In the genomic region with DNA sequence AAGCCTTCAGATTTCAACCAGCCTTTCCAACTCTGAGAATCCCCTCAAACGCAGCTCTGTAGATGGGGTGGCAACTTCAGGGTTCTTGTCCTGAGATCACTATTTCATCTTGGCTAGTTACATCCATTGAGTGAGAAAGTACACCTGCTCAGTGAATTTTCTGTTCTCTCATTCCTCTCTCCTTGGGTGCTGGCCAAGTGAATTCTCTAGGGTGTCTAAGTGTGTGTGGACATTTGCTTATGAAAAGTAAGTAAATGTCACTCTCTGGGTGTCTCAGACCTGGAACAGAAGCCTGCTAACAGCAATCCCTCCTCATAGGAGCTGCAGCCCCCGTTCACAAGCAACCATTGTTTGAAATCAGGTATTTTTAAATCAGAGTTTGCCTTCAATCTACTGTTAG, we compare ENCODE assay signal across 13 cellular contexts. TPM values are rescaled to one million over a fixed set of nuclear protein-coding genes. Genes with fewer than 3 reads are reported as not detected.
DNase-seq lines count a peak whose midpoint lies in the region; ATAC-seq and TF ChIP-seq lines count a peak whose summit lies in the region.
"Had no signal": no experiment of that assay in that cellular context is flagged by ENCODE, and none has a peak within 500 bp of the region (broad histone marks: within the 10 kb centered on the region; RNA-seq: fewer than 3 reads in every experiment).

No MANE protein-coding gene starts in this region.

- no peak overlapping the region for H3K4me3 ChIP-seq in BLaER1 treated with 17β-estradiol and CSF1 and Interleukin-3, amounts not matched to agents 10 nM and 100 nM
- H3K4me3 ChIP-seq in Karpas-422 (ENCODE audit: low read length), result peak overlapping the region; percentile 31
- H3K4me3 ChIP-seq in PC-9, result no peak overlapping the region

- intact Hi-C loops in PC-9 (cut with micrococcal nuclease; ENCODE audit: unreplicated experiment), result no loop called here

- H3K9me2 ChIP-seq in Karpas-422 (replicated peaks; ENCODE audit: insufficient read depth, low read length) (no peaks in the 10 kb centered on the region), PC-9 (ENCODE audit: insufficient read depth) (no peaks in the 10 kb centered on the region)

- H3K27ac Mint-ChIP-seq in neural crest cell (ENCODE audit: unreplicated experiment), result no peak overlapping the region
- H3K27ac Mint-ChIP-seq: activated naive CD8-positive, alpha-beta T cell treated with anti-CD3 and anti-CD28 coated beads, Interleukin-2, amount 10 ng/mL, durations not matched to agents 7 days and 5 days; activated T-helper 17 cell treated with anti-CD3 and anti-CD28 coated beads, Interleukin-2, amount 50 U/mL, for 72 hours had no signal

- H3K4me1 ChIP-seq in BLaER1 treated with 17β-estradiol and CSF1 and Interleukin-3, amounts not matched to agents 10 nM and 100 nM, result peaks cover 37 to 51% (median 44%) of the 10 kb centered on the region in 10 experiments
- H3K4me1 ChIP-seq in Karpas-422 (ENCODE audit: low read length) (peaks cover 43% of the 10 kb centered on the region), PC-9 (replicated peaks; ENCODE audit: insufficient read depth) (peaks cover 61% of the 10 kb centered on the region)

- H3K27me3 ChIP-seq in BLaER1 treated with 17β-estradiol and CSF1 and Interleukin-3, amounts not matched to agents 10 nM and 100 nM, result no peaks in the 10 kb centered on the region
- H3K27me3 ChIP-seq in Karpas-422 (ENCODE audit: low read length) (no peaks in the 10 kb centered on the region), PC-9 (ENCODE audit: insufficient read depth, low read depth) (no peaks in the 10 kb centered on the region)

- no peak for ATAC-seq in GM18517 (IDR thresholded peaks at IDR 0.05; ENCODE audit: unreplicated experiment)
- ATAC-seq: activated T-helper 17 cell treated with anti-CD3 and anti-CD28 coated beads, Interleukin-2, amount 50 U/mL, for 72 hours had no signal

- peaks cover 26% of the 10 kb centered on the region for H3K4me1 Mint-ChIP-seq in neural crest cell
- H3K4me1 Mint-ChIP-seq: activated naive CD8-positive, alpha-beta T cell treated with anti-CD3 and anti-CD28 coated beads, Interleukin-2, amount 10 ng/mL, durations not matched to agents 7 days and 5 days; activated T-helper 17 cell treated with anti-CD3 and anti-CD28 coated beads, Interleukin-2, amount 50 U/mL, for 72 hours had no signal

- no peaks in the 10 kb centered on the region for H3K9me3 ChIP-seq in BLaER1 treated with 17β-estradiol and CSF1 and Interleukin-3, amounts not matched to agents 10 nM and 100 nM (replicated peaks in 1 of 11)
- no peaks in the 10 kb centered on the region for H3K9me3 ChIP-seq in Karpas-422 (ENCODE audit: low read length)
- no peaks in the 10 kb centered on the region for H3K9me3 ChIP-seq in PC-9 (ENCODE audit: insufficient read depth, low read depth)

- no peaks in the 10 kb centered on the region for H3K9me3 Mint-ChIP-seq in neural crest cell
- H3K9me3 Mint-ChIP-seq: activated naive CD8-positive, alpha-beta T cell treated with anti-CD3 and anti-CD28 coated beads, Interleukin-2, amount 10 ng/mL, durations not matched to agents 7 days and 5 days; activated T-helper 17 cell treated with anti-CD3 and anti-CD28 coated beads, Interleukin-2, amount 50 U/mL, for 72 hours had no signal

- peaks cover 40% of the 10 kb centered on the region for H3F3A ChIP-seq in PC-9 (ENCODE audit: insufficient read depth, low read depth)

- no peaks in the 10 kb centered on the region for H3K36me3 Mint-ChIP-seq in neural crest cell (ENCODE audit: low read depth)
- H3K36me3 Mint-ChIP-seq: activated naive CD8-positive, alpha-beta T cell treated with anti-CD3 and anti-CD28 coated beads, Interleukin-2, amount 10 ng/mL, durations not matched to agents 7 days and 5 days had no signal

- H3K36me3 ChIP-seq in BLaER1 treated with 17β-estradiol and CSF1 and Interleukin-3, amounts not matched to agents 10 nM and 100 nM, result peaks cover 0 to 7% (median 0%) of the 10 kb centered on the region in 11 experiments; a peak in 2 of 22 replicates
- no peaks in the 10 kb centered on the region for H3K36me3 ChIP-seq in Karpas-422 (ENCODE audit: insufficient read depth, low read length)
- no peaks in the 10 kb centered on the region for H3K36me3 ChIP-seq in PC-9 (ENCODE audit: low read depth)

- peaks cover 0 to 63% (median 0%) of the 10 kb centered on the region in 11 experiments; a peak in 5 of 22 replicates for H4K20me1 ChIP-seq in BLaER1 treated with 17β-estradiol and CSF1 and Interleukin-3, amounts not matched to agents 10 nM and 100 nM
- H4K20me1 ChIP-seq in Karpas-422 (ENCODE audit: insufficient read depth, low read depth, low read length) (no peaks in the 10 kb centered on the region), PC-9 (ENCODE audit: insufficient read depth) (no peaks in the 10 kb centered on the region)

- TF ChIP-seq CTCF in PC-9 (conservative IDR thresholded peaks at IDR 0.05) (no peak), neural crest cell (conservative IDR thresholded peaks at IDR 0.05) (no peak)

- CTCF ChIA-PET in PC-9 (lab: Charles Lee), result no interaction called here

- H3K27ac ChIP-seq in BLaER1 treated with 17β-estradiol and CSF1 and Interleukin-3, amounts not matched to agents 10 nM and 100 nM, result 0 out of 22 replicates have a peak overlapping the region, but pooled peaks of 1 of the 11 experiments have one; percentile 10
- H3K27ac ChIP-seq in Karpas-422 (ENCODE audit: low read length), result peak overlapping the region; percentile 80
- 0 out of 2 replicates have a peak overlapping the region, but pooled peaks have one; percentile 17 for H3K27ac ChIP-seq in PC-9

- H3K9ac ChIP-seq in BLaER1 treated with 17β-estradiol and CSF1 and Interleukin-3, amounts not matched to agents 10 nM and 100 nM, result no peak overlapping the region
- peak overlapping the region; percentile 22 for H3K9ac ChIP-seq in Karpas-422 (ENCODE audit: low read length)

- H3K27me3 Mint-ChIP-seq in neural crest cell (ENCODE audit: low read depth), result no peaks in the 10 kb centered on the region

- peak overlapping the region in 9 of 11 experiments; percentile 2 to 100 (median 58); a peak in 10 of 22 replicates for H3K4me2 ChIP-seq in BLaER1 treated with 17β-estradiol and CSF1 and Interleukin-3, amounts not matched to agents 10 nM and 100 nM
- H3K4me2 ChIP-seq in Karpas-422 (ENCODE audit: low read depth, low read length, poor library complexity, severe bottlenecking), result peak overlapping the region; percentile 58
- H3K4me2 ChIP-seq in PC-9, result no peak overlapping the region

- H3K79me2 ChIP-seq in Karpas-422 (ENCODE audit: low read length) (no peaks in the 10 kb centered on the region), PC-9 (ENCODE audit: low read depth) (peaks cover 23% of the 10 kb centered on the region)

- peak overlapping the region; percentile 76 for H3K4me3 Mint-ChIP-seq in neural crest cell
- H3K4me3 Mint-ChIP-seq: activated naive CD8-positive, alpha-beta T cell treated with anti-CD3 and anti-CD28 coated beads, Interleukin-2, amount 10 ng/mL, durations not matched to agents 7 days and 5 days; activated T-helper 17 cell treated with anti-CD3 and anti-CD28 coated beads, Interleukin-2, amount 50 U/mL, for 72 hours had no signal

- POLR2A ChIA-PET in PC-9 (lab: Charles Lee; ENCODE audit: unreplicated experiment), result no interaction called here

- no peak overlapping the region for H2AFZ ChIP-seq in Karpas-422 (ENCODE audit: low read length)
- no peak overlapping the region for H2AFZ ChIP-seq in PC-9

- DNase-seq in Karpas-422 (peak; percentile 92), PC-9 (no peak), neural crest cell (ENCODE audit: low read depth, low spot score) (no peak), Kasumi-1 (lab: John Stamatoyannopoulos, UW) (no peak), dermis blood vessel endothelial cell (no peak)
- DNase-seq: activated CD4-positive, alpha-beta T cell treated with anti-CD3 and anti-CD28 coated beads for 48 hours; activated naive CD8-positive, alpha-beta T cell treated with anti-CD3 and anti-CD28 coated beads, Interleukin-2, amount 10 ng/mL, durations not matched to agents 7 days and 5 days; cortex of kidney; NCI-H2227 treated with DMSO at 0.1 percent for 48 hours; SW 1271 had no signal

- BruUV-seq in PC-9 (replicated peaks; lab: Mats Ljungman, UMichigan), result no TSS peak

RNA-seq across cellular contexts. Expression of a gene that starts 3.8 kb away (rescaled TPM):
- total RNA-seq in Karpas-422 (2014; rRNA removed; shearing (Covaris generic); ENCODE audit: low replicate concordance), result 1.7 and 3.3 TPM in 2 replicates
- 39.0 and 46.2 TPM in 2 replicates for total RNA-seq in PC-9 (2021)
- total RNA-seq in neural crest cell, result 19.9 and 22.1 TPM in 2 replicates
- total RNA-seq in dermis blood vessel endothelial cell, result 88.0 and 111 TPM in 2 replicates
- total RNA-seq: activated T-helper 17 cell treated with anti-CD3 and anti-CD28 coated beads, Interleukin-2, amount 50 U/mL, for 72 hours had no signal
